Comparison of ENCODE assay signal across 1 cellular context in genomic region chr6:35419431-35419830, GRCh38.
TF ChIP-seq lines count a peak whose summit lies in the region.

No MANE protein-coding gene starts in this region.

TF ChIP-seq in endothelial cell of umbilical vein, 7 proteins besides CTCF, POLR2A, EP300 and RAD21 (continued from another document):
- TF ChIP-seq GATA2 (IDR thresholded peaks at IDR 0.05; ENCODE audit: insufficient read depth, insufficient read length, low read depth, low read length) (no peak), EZH2 (IDR thresholded peaks at IDR 0.05; ENCODE audit: borderline replicate concordance, low read depth, low read length, severe bottlenecking) (no peak), MYC (IDR thresholded peaks at IDR 0.05; ENCODE audit: low read depth, low read length) (no peak)
